In the genomic region with DNA sequence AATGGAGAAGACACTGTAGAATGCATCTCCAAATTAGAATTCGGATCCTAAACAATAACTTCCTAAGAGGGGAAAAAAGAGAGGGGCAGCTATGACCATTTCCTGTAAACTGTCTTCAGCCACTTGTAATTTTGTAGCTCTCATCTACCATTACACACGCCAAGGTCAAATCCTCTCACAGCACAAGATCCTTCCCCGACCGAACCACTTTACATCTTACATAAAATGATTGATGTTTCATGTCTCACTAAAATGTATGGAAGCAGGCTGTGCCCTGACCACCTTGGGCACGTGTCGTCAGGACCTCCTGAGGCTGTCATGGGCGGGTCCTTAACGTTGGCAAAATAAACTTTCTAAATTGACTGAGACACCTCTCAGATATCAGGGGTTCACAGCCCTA, we compare ENCODE assay signal across 8 cellular contexts. TPM values are rescaled to one million over a fixed set of nuclear protein-coding genes. Genes with fewer than 3 reads are reported as not detected.
A peak's percentile ranks its signal among the peaks of the same experiment; 100 is the strongest.
DNase-seq lines count a peak whose midpoint lies in the region; ATAC-seq lines count a peak whose summit lies in the region.

No MANE protein-coding gene starts in this region.

- H3K27me3 ChIP-seq in SJSA1 (replicated peaks) (no peaks in the 10 kb centered on the region), iPS-15b (ENCODE audit: control insufficient read depth, insufficient read depth, low read length) (no peaks in the 10 kb centered on the region)

- peak; percentile 16 for ATAC-seq in HG03442 (IDR thresholded peaks at IDR 0.05; ENCODE audit: unreplicated experiment)

- DNase-seq in NCI-H1417 (lab: John Stamatoyannopoulos, UW) = peak; percentile 0 to 85 (median 59)
- DNase-seq in NCI-H1417 treated with DMSO at 0.1 percent for 48 hours (lab: John Stamatoyannopoulos, UW) = no peak
- DNase-seq in SJSA1 (ENCODE audit: low read depth in 1 of 2, low spot score in 2 of 2) = peak in 1 of 2 experiments; percentile 59
- DNase-seq in activated naive CD8-positive, alpha-beta T cell treated with anti-CD3 and anti-CD28 coated beads for 36 hours = peak; percentile 36
- DNase-seq in stimulated activated CD4-positive, alpha-beta T cell treated with anti-CD3 and anti-CD28 coated beads, Interleukin-4, amount 100 ng/mL, for 24 hours = peak; percentile 42
- no peak for DNase-seq in GM03348 (ENCODE audit: low spot score)

- H3K9ac ChIP-seq in iPS-15b (ENCODE audit: low read depth, low read length) = no peak overlapping the region

- H3K36me3 Mint-ChIP-seq in activated naive CD8-positive, alpha-beta T cell treated with anti-CD3 and anti-CD28 coated beads for 36 hours = no peaks in the 10 kb centered on the region

- H3K4me3 ChIP-seq in SJSA1 (peak overlapping the region; percentile 31), iPS-15b (ENCODE audit: low read depth, low read length) (peak overlapping the region; percentile 1)

- H3K4me3 Mint-ChIP-seq in activated naive CD8-positive, alpha-beta T cell treated with anti-CD3 and anti-CD28 coated beads for 36 hours = peak overlapping the region; percentile 72

- H3K9me3 ChIP-seq in SJSA1 (replicated peaks) = no peaks in the 10 kb centered on the region
- H3K9me3 ChIP-seq in iPS-15b (ENCODE audit: control insufficient read depth, insufficient read depth, low read length) = no peaks in the 10 kb centered on the region

- no peaks in the 10 kb centered on the region for H3K27me3 Mint-ChIP-seq in activated naive CD8-positive, alpha-beta T cell treated with anti-CD3 and anti-CD28 coated beads for 36 hours

- H3K27ac Mint-ChIP-seq in activated naive CD8-positive, alpha-beta T cell treated with anti-CD3 and anti-CD28 coated beads for 36 hours = peak overlapping the region; percentile 97

- peak overlapping the region; percentile 90 for H3K27ac ChIP-seq in SJSA1

- H3K4me1 Mint-ChIP-seq in activated naive CD8-positive, alpha-beta T cell treated with anti-CD3 and anti-CD28 coated beads for 36 hours = peaks cover 12% of the 10 kb centered on the region

- no peaks in the 10 kb centered on the region for H3K9me3 Mint-ChIP-seq in activated naive CD8-positive, alpha-beta T cell treated with anti-CD3 and anti-CD28 coated beads for 36 hours

- H3K4me1 ChIP-seq in SJSA1 (replicated peaks) (peaks cover 18% of the 10 kb centered on the region), iPS-15b (ENCODE audit: control insufficient read depth, insufficient read depth, low read length) (peaks cover 3% of the 10 kb centered on the region)

- H3K36me3 ChIP-seq in SJSA1 = no peaks in the 10 kb centered on the region
- H3K36me3 ChIP-seq in iPS-15b (ENCODE audit: control insufficient read depth, insufficient read depth, low read length) = no peaks in the 10 kb centered on the region

RNA-seq across cellular contexts. Expression of gene PBDC1, which starts 24.1 kb away (rescaled TPM):
- 14.1 and 17.0 TPM in 2 replicates for total RNA-seq in SJSA1 (2014; rRNA removed; shearing (Covaris generic))
- total RNA-seq in activated naive CD8-positive, alpha-beta T cell treated with anti-CD3 and anti-CD28 coated beads for 36 hours = 10 to 100 TPM; 49.2 to 49.9 TPM

Comparison
In these comparisons a context has a peak if more than half of its experiments do, and no peak if none do; other contexts are left out.
1. DNase-seq: peak in NCI-H1417 (3 of 3), activated naive CD8-positive, alpha-beta T cell treated with anti-CD3 and anti-CD28 coated beads for 36 hours (single experiment) and stimulated activated CD4-positive, alpha-beta T cell treated with anti-CD3 and anti-CD28 coated beads, Interleukin-4, amount 100 ng/mL, for 24 hours (single experiment); none in NCI-H1417 treated with DMSO at 0.1 percent for 48 hours (single experiment) and GM03348 (single experiment).